In the genomic region with DNA sequence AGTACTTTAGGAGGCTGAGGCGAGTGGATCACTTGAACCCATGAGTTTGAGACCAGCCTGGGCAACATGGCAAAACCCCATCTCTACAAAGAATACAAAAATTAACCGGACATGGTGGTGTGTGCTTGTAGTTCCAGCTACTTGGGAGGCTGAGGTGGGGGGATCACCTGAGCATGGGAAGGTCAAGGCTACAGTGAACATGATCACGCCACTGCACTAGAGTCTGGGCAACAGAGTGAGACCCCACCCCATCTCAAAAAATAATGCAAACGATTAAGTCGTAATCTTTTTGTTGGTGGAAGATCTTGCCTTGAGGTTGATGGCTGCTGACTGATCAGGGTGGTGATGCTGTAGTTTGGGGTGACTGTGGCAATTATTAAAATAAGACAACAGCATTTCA, we compare ENCODE assay signal across 16 cellular contexts. TPM values are rescaled to one million over a fixed set of nuclear protein-coding genes. Genes with fewer than 3 reads are reported as not detected.
A peak's percentile ranks its signal among the peaks of the same experiment; 100 is the strongest.
DNase-seq lines count a peak whose midpoint lies in the region; ATAC-seq and TF ChIP-seq lines count a peak whose summit lies in the region.
"Had no signal": no experiment of that assay in that cellular context is flagged by ENCODE, and none has a peak within 500 bp of the region (broad histone marks: within the 10 kb centered on the region; RNA-seq: fewer than 3 reads in every experiment).

No MANE protein-coding gene starts in this region.

- peak overlapping the region; percentile 11 for H3K4me3 Mint-ChIP-seq in T-helper 2 cell treated with Interferon-gamma antibody and Interleukin-4, amounts not matched to agents 5 μg/mL and 100 μg/mL, for 36 hours
- peak overlapping the region; percentile 42 for H3K4me3 Mint-ChIP-seq in activated naive CD4-positive, alpha-beta T cell treated with anti-CD3 and anti-CD28 coated beads, Interleukin-2, amount 50 U/mL, for 24 hours

- peaks cover 50% of the 10 kb centered on the region for H3K36me3 Mint-ChIP-seq in T-helper 2 cell treated with Interferon-gamma antibody and Interleukin-4, amounts not matched to agents 5 μg/mL and 100 μg/mL, for 36 hours (ENCODE audit: low read depth)
- peaks cover 9% of the 10 kb centered on the region for H3K36me3 Mint-ChIP-seq in activated naive CD4-positive, alpha-beta T cell treated with anti-CD3 and anti-CD28 coated beads, Interleukin-2, amount 50 U/mL, for 24 hours

- WGBS in body of pancreas, 2 donors: 81 to 86% methylated on average over 5 of the region's 5 CpGs

- intact Hi-C loops in body of pancreas (cut with DNase I): no loop called here

- no peak for TF ChIP-seq CTCF in body of pancreas (IDR thresholded peaks at IDR 0.05)

- H3K27ac ChIP-seq in body of pancreas: peak overlapping the region; percentile 47 to 82 (median 72)
- H3K27ac ChIP-seq: 22Rv1, GM23248 had no signal

- H3K4me1 ChIP-seq in body of pancreas: peaks cover 43% of the 10 kb centered on the region

- peaks cover 55% of the 10 kb centered on the region for H3K4me1 Mint-ChIP-seq in T-helper 2 cell treated with Interferon-gamma antibody and Interleukin-4, amounts not matched to agents 5 μg/mL and 100 μg/mL, for 36 hours (ENCODE audit: low read depth)
- H3K4me1 Mint-ChIP-seq in activated naive CD4-positive, alpha-beta T cell treated with anti-CD3 and anti-CD28 coated beads, Interleukin-2, amount 50 U/mL, for 24 hours: peaks cover 89% of the 10 kb centered on the region

- H3K4me3 ChIP-seq in body of pancreas (no peak overlapping the region), MG63 (no peak overlapping the region)
- H3K4me3 ChIP-seq: GM23248 had no signal

- H3K36me3 ChIP-seq in body of pancreas (replicated peaks in 1 of 2; ENCODE audit: insufficient read depth in 1 of 2, low read depth in 2 of 2) (no peaks in the 10 kb centered on the region), MG63 (no peaks in the 10 kb centered on the region)

- ATAC-seq in body of pancreas (no peak), HG03439 (IDR thresholded peaks at IDR 0.05; ENCODE audit: unreplicated experiment) (no peak), HG02588 (IDR thresholded peaks at IDR 0.05; ENCODE audit: unreplicated experiment) (no peak)
- ATAC-seq: HCT116 had no signal

- no peaks in the 10 kb centered on the region for H3K9me3 ChIP-seq in body of pancreas
- no peaks in the 10 kb centered on the region for H3K9me3 ChIP-seq in MG63

- no peak overlapping the region for H3K27ac Mint-ChIP-seq in T-helper 2 cell treated with Interferon-gamma antibody and Interleukin-4, amounts not matched to agents 5 μg/mL and 100 μg/mL, for 36 hours
- peak overlapping the region; percentile 98 for H3K27ac Mint-ChIP-seq in activated naive CD4-positive, alpha-beta T cell treated with anti-CD3 and anti-CD28 coated beads, Interleukin-2, amount 50 U/mL, for 24 hours

- no peak for DNase-seq in T-helper 2 cell treated with Interferon-gamma antibody and Interleukin-4, amounts not matched to agents 5 μg/mL and 100 μg/mL, for 36 hours (ENCODE audit: low spot score)
- DNase-seq in T-helper 2 cell: no peak
- no peak for DNase-seq in activated naive CD4-positive, alpha-beta T cell treated with anti-CD3 and anti-CD28 coated beads, Interleukin-2, amount 50 U/mL, for 16 hours
- DNase-seq in body of pancreas: no peak
- no peak for DNase-seq in MG63
- DNase-seq: DMS153, EL, GM23248, NCI-H2227 treated with DMSO at 0.1 percent for 48 hours, NCI-H526 had no signal

- H3K9me3 Mint-ChIP-seq in T-helper 2 cell treated with Interferon-gamma antibody and Interleukin-4, amounts not matched to agents 5 μg/mL and 100 μg/mL, for 36 hours: no peaks in the 10 kb centered on the region
- H3K9me3 Mint-ChIP-seq in activated naive CD4-positive, alpha-beta T cell treated with anti-CD3 and anti-CD28 coated beads, Interleukin-2, amount 50 U/mL, for 24 hours: no peaks in the 10 kb centered on the region

- H3K27me3 ChIP-seq in body of pancreas (no peaks in the 10 kb centered on the region), MG63 (no peaks in the 10 kb centered on the region)

- no peaks in the 10 kb centered on the region for H3K27me3 Mint-ChIP-seq in T-helper 2 cell treated with Interferon-gamma antibody and Interleukin-4, amounts not matched to agents 5 μg/mL and 100 μg/mL, for 36 hours (ENCODE audit: low read depth)
- no peaks in the 10 kb centered on the region for H3K27me3 Mint-ChIP-seq in activated naive CD4-positive, alpha-beta T cell treated with anti-CD3 and anti-CD28 coated beads, Interleukin-2, amount 50 U/mL, for 24 hours

- TF ChIP-seq POLR2A in body of pancreas (IDR thresholded peaks at IDR 0.05): no peak

RNA-seq across cellular contexts. Expression of gene RCAN3, which starts 6.3 kb away (rescaled TPM):
- 10 to 100 TPM; 14.0 to 32.3 TPM for total RNA-seq in body of pancreas
- total RNA-seq in MG63 (2014; rRNA removed; shearing (Covaris generic); ENCODE audit: low replicate concordance): 2.5 and 3.4 TPM in 2 replicates

RNA-seq across cellular contexts. Expression of gene NCMAP, which starts 47.0 kb away (rescaled TPM):
- total RNA-seq in body of pancreas: 10 to 100 TPM in 1 of 2 donors, 1 to 10 TPM in 1; 9.9 to 12.7 TPM
- not detected in 2 replicates for total RNA-seq in MG63 (2014; rRNA removed; shearing (Covaris generic); ENCODE audit: low replicate concordance)
- total RNA-seq: GM23248, RPMI7951 had no signal

Comparison
In these comparisons a context has a peak if more than half of its experiments do, and no peak if none do; other contexts are left out.
1. RNA of gene NCMAP, which starts 47.0 kb away (total RNA-seq): 9.9 to 12.7 TPM in body of pancreas; not detected in MG63; every median in the first group is over 10 times any median in the second.